In genomic region chr17:80552523-80552922, GRCh38 we compare ENCODE assay signal across 34 cellular contexts.
"Had no signal": no experiment of that assay in that cellular context is flagged by ENCODE, and none has a peak within 500 bp of the region (broad histone marks: within the 10 kb centered on the region; RNA-seq: fewer than 3 reads in every experiment).

No MANE protein-coding gene starts in this region.

- H3K4me1 ChIP-seq: foreskin keratinocyte had no signal

- H3K27me3 ChIP-seq: brain microvascular endothelial cell, esophagus muscularis mucosa, foreskin keratinocyte, gastrocnemius medialis, heart left ventricle had no signal

- H3K27me3 Mint-ChIP-seq: activated CD4-positive, alpha-beta memory T cell treated with anti-CD3 and anti-CD28 coated beads, Interleukin-2, amount 10 ng/mL, durations not matched to agents 7 days and 5 days; activated CD4-positive, alpha-beta T cell treated with anti-CD3 and anti-CD28 coated beads, Interleukin-2, amount 10 ng/mL, durations not matched to agents 7 days and 5 days; activated naive CD8-positive, alpha-beta T cell; activated T-cell treated with anti-CD3 and anti-CD28 coated beads, Interleukin-2, amount 50 U/mL, for 24 hours; central memory CD8-positive, alpha-beta T cell; effector memory CD8-positive, alpha-beta T cell; T-helper 17 cell had no signal

- DNase-seq: activated CD4-positive, alpha-beta memory T cell treated with anti-CD3 and anti-CD28 coated beads, Interleukin-2, amount 10 ng/mL, durations not matched to agents 7 days and 5 days; activated CD4-positive, alpha-beta T cell treated with anti-CD3 and anti-CD28 coated beads for 1 hour; activated CD4-positive, alpha-beta T cell treated with anti-CD3 and anti-CD28 coated beads for 4 hours; activated CD4-positive, alpha-beta T cell treated with anti-CD3 and anti-CD28 coated beads, Interleukin-2, amount 10 ng/mL, durations not matched to agents 7 days and 5 days; activated CD4-positive, alpha-beta T cell treated with anti-CD3 and anti-CD28 coated beads, Interleukin-2, amount 50 U/mL, for 4 hours; activated CD8-positive, alpha-beta memory T cell treated with anti-CD3 and anti-CD28 coated beads, Interleukin-2, amount 50 U/mL, for 48 hours; activated gamma-delta T cell treated with Interleukin-2 at 50 U/mL for 16 hours; activated naive CD4-positive, alpha-beta T cell treated with anti-CD3 and anti-CD28 coated beads, Interleukin-2, amount 50 U/mL, for 16 hours; activated naive CD4-positive, alpha-beta T cell treated with Interleukin-2 at 50 U/mL for 16 hours; activated T-cell treated with anti-CD3 and anti-CD28 coated beads for 4 hours; activated T-cell treated with anti-CD3 and anti-CD28 coated beads, Interleukin-2, amount 50 U/mL, for 24 hours; activated T-cell treated with anti-CD3 and anti-CD28 coated beads, Interleukin-2, amount 50 U/mL, for 72 hours; amniotic stem cell; anterior cingulate cortex; brain microvascular endothelial cell; cortex of kidney; dermis blood vessel endothelial cell; effector CD4-positive, alpha-beta T cell; effector memory CD8-positive, alpha-beta T cell; erythroblast; foreskin keratinocyte; gastrocnemius medialis; heart left ventricle; T-helper 1 cell; T-helper 17 cell; T1000 had no signal

- H3K36me3 ChIP-seq: brain microvascular endothelial cell, gastrocnemius medialis had no signal

- ATAC-seq: activated T-cell treated with anti-CD3 and anti-CD28 coated beads, Interleukin-2, amount 50 U/mL, for 72 hours; effector memory CD8-positive, alpha-beta T cell; foreskin keratinocyte; gastrocnemius medialis; heart left ventricle; T-helper 17 cell; WTC11 had no signal

- H3K9me3 Mint-ChIP-seq: activated CD4-positive, alpha-beta memory T cell treated with anti-CD3 and anti-CD28 coated beads, Interleukin-2, amount 10 ng/mL, durations not matched to agents 7 days and 5 days; activated CD4-positive, alpha-beta T cell treated with anti-CD3 and anti-CD28 coated beads, Interleukin-2, amount 10 ng/mL, durations not matched to agents 7 days and 5 days; activated T-cell treated with anti-CD3 and anti-CD28 coated beads, Interleukin-2, amount 50 U/mL, for 24 hours; activated T-cell treated with anti-CD3 and anti-CD28 coated beads, Interleukin-2, amount 50 U/mL, for 72 hours; central memory CD8-positive, alpha-beta T cell; effector memory CD8-positive, alpha-beta T cell; T-helper 2 cell treated with Interferon-gamma antibody and Interleukin-4, amounts not matched to agents 5 μg/mL and 100 μg/mL, for 36 hours; WTC11 had no signal

- FAIRE-seq: astrocyte, bronchial epithelial cell, colon had no signal

- H3K36me3 Mint-ChIP-seq: WTC11 had no signal

- H3K9me3 ChIP-seq: esophagus muscularis mucosa, gastrocnemius medialis, heart left ventricle had no signal

- H3K4me1 Mint-ChIP-seq: WTC11 had no signal

- H3K4me3 ChIP-seq: esophagus muscularis mucosa, gastrocnemius medialis, heart left ventricle had no signal

- H3K4me3 Mint-ChIP-seq: activated CD4-positive, alpha-beta memory T cell treated with anti-CD3 and anti-CD28 coated beads, Interleukin-2, amount 10 ng/mL, durations not matched to agents 7 days and 5 days; activated CD4-positive, alpha-beta T cell treated with anti-CD3 and anti-CD28 coated beads, Interleukin-2, amount 10 ng/mL, durations not matched to agents 7 days and 5 days; activated naive CD8-positive, alpha-beta T cell; activated T-cell treated with anti-CD3 and anti-CD28 coated beads, Interleukin-2, amount 50 U/mL, for 24 hours; activated T-cell treated with anti-CD3 and anti-CD28 coated beads, Interleukin-2, amount 50 U/mL, for 72 hours; central memory CD8-positive, alpha-beta T cell; effector memory CD8-positive, alpha-beta T cell; T-helper 17 cell; T-helper 2 cell treated with Interferon-gamma antibody and Interleukin-4, amounts not matched to agents 5 μg/mL and 100 μg/mL, for 36 hours; WTC11 had no signal

- H3K27ac Mint-ChIP-seq: activated CD4-positive, alpha-beta memory T cell treated with anti-CD3 and anti-CD28 coated beads, Interleukin-2, amount 10 ng/mL, durations not matched to agents 7 days and 5 days; activated CD4-positive, alpha-beta T cell treated with anti-CD3 and anti-CD28 coated beads, Interleukin-2, amount 10 ng/mL, durations not matched to agents 7 days and 5 days; activated naive CD8-positive, alpha-beta T cell; activated T-cell treated with anti-CD3 and anti-CD28 coated beads, Interleukin-2, amount 50 U/mL, for 24 hours; activated T-cell treated with anti-CD3 and anti-CD28 coated beads, Interleukin-2, amount 50 U/mL, for 72 hours; effector memory CD8-positive, alpha-beta T cell; T-helper 17 cell; T-helper 2 cell treated with Interferon-gamma antibody and Interleukin-4, amounts not matched to agents 5 μg/mL and 100 μg/mL, for 36 hours; WTC11 had no signal

- H3K27ac ChIP-seq: brain microvascular endothelial cell, esophagus muscularis mucosa, foreskin keratinocyte, gastrocnemius medialis, heart left ventricle had no signal
